10 cellular contexts compared by ENCODE assay signal in genomic region chr1:207645632-207646081, GRCh38. TPM values are rescaled to one million over a fixed set of nuclear protein-coding genes. Genes with fewer than 3 reads are reported as not detected.
DNase-seq lines count a peak whose midpoint lies in the region; TF ChIP-seq lines count a peak whose summit lies in the region.
"Had no signal": no experiment of that assay in that cellular context is flagged by ENCODE, and none has a peak within 500 bp of the region (broad histone marks: within the 10 kb centered on the region; RNA-seq: fewer than 3 reads in every experiment).

No MANE protein-coding gene starts in this region.

- H3K27me3 ChIP-seq in SK-N-SH (ENCODE audit: insufficient read depth) (peaks cover 14% of the 10 kb centered on the region), sigmoid colon (no peaks in the 10 kb centered on the region), MG63 (no peaks in the 10 kb centered on the region; the same call in 1 of the 2 replicates)

- DNase-seq in ELF-1 (ENCODE audit: low read depth, low spot score) = peak; percentile 60
- DNase-seq in SK-N-SH = no peak
- DNase-seq in foreskin fibroblast = no peak
- DNase-seq in sigmoid colon = no peak
- no peak for DNase-seq in MG63
- no peak for DNase-seq in SK-N-DZ (ENCODE audit: low spot score)
- no peak for DNase-seq in ACHN
- no peak for DNase-seq in GM13976 (ENCODE audit: low spot score)

- 54% methylated on average over 14 of the region's 17 CpGs for WGBS in SK-N-SH (ENCODE audit: low lambda C conversion rate)
- WGBS in sigmoid colon, 2 donors = 86 to 91% methylated on average over 17 of the region's 17 CpGs

- peak overlapping the region; percentile 54 to 71 for H3K4me3 ChIP-seq in SK-N-SH (ENCODE audit: low read depth in 2 of 2, low read length in 1 of 2)
- H3K4me3 ChIP-seq in foreskin fibroblast (ENCODE audit: low read depth in 1 of 2, low read length in 2 of 2) = peak overlapping the region; percentile 72
- H3K4me3 ChIP-seq in sigmoid colon = peak overlapping the region in 3 of 4 donors; percentile 46 to 60 (median 53)
- H3K4me3 ChIP-seq in MG63 = no peak overlapping the region; the same call in 1 of the 2 replicates

- peak overlapping the region; percentile 96 for H3K4me2 ChIP-seq in SK-N-SH

- H2AFZ ChIP-seq in SK-N-SH (ENCODE audit: low read depth) = no peak overlapping the region; the same call in 1 of the 2 replicates

- POLR2A ChIA-PET in SK-N-SH (lab: Yijun Ruan, JAX) = no interaction called here

- H3K36me3 ChIP-seq in SK-N-SH (replicated peaks in 1 of 2; ENCODE audit: control insufficient read depth in 1 of 2, insufficient read depth in 2 of 2, low read length in 1 of 2) (no peaks in the 10 kb centered on the region), sigmoid colon (no peaks in the 10 kb centered on the region), MG63 (no peaks in the 10 kb centered on the region)

- in situ Hi-C loops in ACHN (cut with HindIII; ENCODE audit: low pct_ligation_motif_present, low pct_unique_long_range_greater_than_20kb, low sequenced_read_pairs) = no loop called here
- in situ Hi-C loops in GM13976 (cut with MboI; ENCODE audit: low sequenced_read_pairs, unreplicated experiment) = no loop called here

- H3K4me1 ChIP-seq in SK-N-SH (ENCODE audit: control insufficient read depth in 1 of 2, insufficient read depth in 2 of 2, low read depth in 1 of 2, low read length in 1 of 2) = peaks cover 0 to 4% of the 10 kb centered on the region in 2 experiments; a peak in 1 of 4 replicates
- peaks cover 0 to 13% (median 7%) of the 10 kb centered on the region in 4 donors for H3K4me1 ChIP-seq in sigmoid colon

- H3F3A ChIP-seq in SK-N-SH (replicated peaks; ENCODE audit: insufficient read depth) = no peaks in the 10 kb centered on the region

- TF ChIP-seq CTCF in SK-N-SH (IDR thresholded peaks at IDR 0.05) (no peak), foreskin fibroblast (IDR thresholded peaks at IDR 0.05; ENCODE audit: low read depth, low read length) (no peak), sigmoid colon (IDR thresholded peaks at IDR 0.05) (no peak), GM13976 (IDR thresholded peaks at IDR 0.05; ENCODE audit: borderline replicate concordance, control extremely low read depth, extremely low read depth, insufficient read depth, missing control alignments) (no peak)

- TF ChIP-seq POLR2A in sigmoid colon (IDR thresholded peaks at IDR 0.05) = no peak

- CTCF ChIA-PET in SK-N-SH (lab: Yijun Ruan, JAX) = interaction anchor here (2.4 kb wide), 1 partner anchor 25 kb away, joined by 5 read pairs; no protein-coding TSS in a partner anchor

- no peak for TF ChIP-seq EP300 in SK-N-SH (IDR thresholded peaks at IDR 0.05; ENCODE audit: borderline replicate concordance in 1 of 2, low read depth in 1 of 2, low read length in 1 of 2)
- no peak for TF ChIP-seq EP300 in sigmoid colon (IDR thresholded peaks at IDR 0.05)

- TF ChIP-seq RAD21 in SK-N-SH (IDR thresholded peaks at IDR 0.05; ENCODE audit: low read length) = no peak

- intact Hi-C loops in sigmoid colon (cut with DNase I) = loop anchor here (10.0 kb wide), 1 partner anchor 149 kb away; no protein-coding TSS in a partner anchor

- H4K20me1 ChIP-seq in SK-N-SH (ENCODE audit: insufficient read depth) = no peaks in the 10 kb centered on the region

- H3K9me3 ChIP-seq in SK-N-SH (no peaks in the 10 kb centered on the region), sigmoid colon (no peaks in the 10 kb centered on the region), MG63 (no peaks in the 10 kb centered on the region)

- no peaks in the 10 kb centered on the region for H3K79me2 ChIP-seq in SK-N-SH (ENCODE audit: insufficient read depth)

- no peak overlapping the region for H3K27ac ChIP-seq in SK-N-SH (ENCODE audit: low read depth in 2 of 2, low read length in 1 of 2)
- H3K27ac ChIP-seq in sigmoid colon = no peak overlapping the region
- H3K27ac ChIP-seq: VCaP had no signal

- no peak overlapping the region for H3K9ac ChIP-seq in SK-N-SH

- no peaks in the 10 kb centered on the region for H3K9me2 ChIP-seq in SK-N-SH

TF ChIP-seq in SK-N-SH, 30 proteins besides CTCF, POLR2A, EP300 and RAD21:
- TF ChIP-seq SIN3A (IDR thresholded peaks at IDR 0.05; ENCODE audit: borderline replicate concordance, low read depth, low read length) = no peak
- TF ChIP-seq SMC3 (IDR thresholded peaks at IDR 0.05; ENCODE audit: low read depth, low read length) = no peak
- TF ChIP-seq USF1 (IDR thresholded peaks at IDR 0.05; ENCODE audit: borderline replicate concordance, low read depth) = no peak
- TF ChIP-seq POLR2AphosphoS5 (IDR thresholded peaks at IDR 0.05; ENCODE audit: low read depth, low read length) = no peak
- no peak for TF ChIP-seq MAX (IDR thresholded peaks at IDR 0.05; ENCODE audit: low read depth)
- no peak for TF ChIP-seq TCF12 (IDR thresholded peaks at IDR 0.05)
- no peak for TF ChIP-seq NFIC (IDR thresholded peaks at IDR 0.05; ENCODE audit: borderline replicate concordance)
- TF ChIP-seq, protein P1, sequence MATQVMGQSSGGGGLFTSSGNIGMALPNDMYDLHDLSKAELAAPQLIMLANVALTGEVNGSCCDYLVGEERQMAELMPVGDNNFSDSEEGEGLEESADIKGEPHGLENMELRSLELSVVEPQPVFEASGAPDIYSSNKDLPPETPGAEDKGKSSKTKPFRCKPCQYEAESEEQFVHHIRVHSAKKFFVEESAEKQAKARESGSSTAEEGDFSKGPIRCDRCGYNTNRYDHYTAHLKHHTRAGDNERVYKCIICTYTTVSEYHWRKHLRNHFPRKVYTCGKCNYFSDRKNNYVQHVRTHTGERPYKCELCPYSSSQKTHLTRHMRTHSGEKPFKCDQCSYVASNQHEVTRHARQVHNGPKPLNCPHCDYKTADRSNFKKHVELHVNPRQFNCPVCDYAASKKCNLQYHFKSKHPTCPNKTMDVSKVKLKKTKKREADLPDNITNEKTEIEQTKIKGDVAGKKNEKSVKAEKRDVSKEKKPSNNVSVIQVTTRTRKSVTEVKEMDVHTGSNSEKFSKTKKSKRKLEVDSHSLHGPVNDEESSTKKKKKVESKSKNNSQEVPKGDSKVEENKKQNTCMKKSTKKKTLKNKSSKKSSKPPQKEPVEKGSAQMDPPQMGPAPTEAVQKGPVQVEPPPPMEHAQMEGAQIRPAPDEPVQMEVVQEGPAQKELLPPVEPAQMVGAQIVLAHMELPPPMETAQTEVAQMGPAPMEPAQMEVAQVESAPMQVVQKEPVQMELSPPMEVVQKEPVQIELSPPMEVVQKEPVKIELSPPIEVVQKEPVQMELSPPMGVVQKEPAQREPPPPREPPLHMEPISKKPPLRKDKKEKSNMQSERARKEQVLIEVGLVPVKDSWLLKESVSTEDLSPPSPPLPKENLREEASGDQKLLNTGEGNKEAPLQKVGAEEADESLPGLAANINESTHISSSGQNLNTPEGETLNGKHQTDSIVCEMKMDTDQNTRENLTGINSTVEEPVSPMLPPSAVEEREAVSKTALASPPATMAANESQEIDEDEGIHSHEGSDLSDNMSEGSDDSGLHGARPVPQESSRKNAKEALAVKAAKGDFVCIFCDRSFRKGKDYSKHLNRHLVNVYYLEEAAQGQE (IDR thresholded peaks at IDR 0.05; ENCODE audit: low read depth, low read length) = no peak
- TF ChIP-seq ELF1 (IDR thresholded peaks at IDR 0.05) = no peak
- TF ChIP-seq CHD2 (IDR thresholded peaks at IDR 0.05; ENCODE audit: low read length, partially characterized antibody) = no peak
- TF ChIP-seq FOXJ3 (CRISPR knock-in tag; IDR thresholded peaks at IDR 0.05) = no peak

RNA-seq across cellular contexts. Expression of gene CR1L, which starts 0.7 kb away (rescaled TPM):
- polyA plus RNA-seq in SK-N-SH (2012; rRNA removed) (not detected in 2 replicates), sigmoid colon (under 1 TPM in 1 of 3 donors, not detected in 2; 0.73 TPM)
- polyA plus RNA-seq in SK-N-SH (2012; cell fraction: cytosol; rRNA removed) = not detected in 2 replicates
- not detected in 2 replicates for polyA plus RNA-seq in SK-N-SH (2012; cell fraction: nucleus; rRNA removed)
- not detected for total RNA-seq in sigmoid colon
- not detected in 2 replicates for total RNA-seq in MG63 (2014; rRNA removed; shearing (Covaris generic); ENCODE audit: low replicate concordance)
- not detected in 2 replicates for polyA plus RNA-seq in SK-N-DZ (2014; cell fraction: cytosol; rRNA removed)
- polyA plus RNA-seq in SK-N-DZ (2014; cell fraction: nucleus; rRNA removed) = not detected in 2 replicates
- total RNA-seq: chondrocyte had no signal
